Comparison of ENCODE assay signal across 8 cellular contexts in the genomic region with DNA sequence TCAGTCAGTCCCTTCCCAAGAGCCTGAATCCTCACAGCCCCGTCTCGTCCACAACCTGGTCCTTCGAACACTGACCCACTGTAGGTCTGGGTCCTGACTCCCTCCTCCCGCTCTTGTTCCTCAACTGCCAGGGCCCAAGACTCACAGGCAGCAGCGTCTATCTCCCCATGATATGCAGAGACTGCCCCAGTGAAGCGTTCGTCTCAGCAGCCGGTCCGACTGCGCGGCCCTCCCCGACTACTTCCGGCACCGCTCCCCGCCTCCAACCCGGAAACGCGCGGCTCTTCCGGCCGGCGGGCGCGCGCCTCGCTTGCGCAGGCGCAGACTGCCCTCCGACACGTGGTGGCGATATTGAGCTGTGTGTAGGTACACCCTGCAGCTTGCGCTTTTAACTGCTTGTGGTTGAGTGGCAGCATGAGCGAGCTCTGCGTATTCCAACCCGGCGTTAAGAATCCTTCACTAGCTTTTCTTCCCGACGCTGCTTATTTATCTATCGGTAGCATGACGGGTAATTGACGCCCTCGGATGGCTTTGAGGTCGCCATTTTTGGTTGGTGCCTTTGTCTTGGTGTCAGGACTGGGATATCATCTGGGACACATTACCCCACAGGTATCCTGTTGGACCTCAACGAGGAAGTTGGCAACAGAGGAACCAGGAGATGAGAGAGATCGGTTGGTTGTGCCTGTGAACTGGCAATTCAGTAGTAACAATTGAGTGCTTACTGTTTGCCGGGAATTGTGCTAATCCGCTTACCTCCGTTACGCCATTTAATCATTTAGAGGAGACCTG. TPM values are rescaled to one million over a fixed set of nuclear protein-coding genes. Genes with fewer than 3 reads are reported as not detected.
DNase-seq lines count a peak whose midpoint lies in the region; ATAC-seq, FAIRE-seq and TF ChIP-seq lines count a peak whose summit lies in the region.

A gene with protein sequence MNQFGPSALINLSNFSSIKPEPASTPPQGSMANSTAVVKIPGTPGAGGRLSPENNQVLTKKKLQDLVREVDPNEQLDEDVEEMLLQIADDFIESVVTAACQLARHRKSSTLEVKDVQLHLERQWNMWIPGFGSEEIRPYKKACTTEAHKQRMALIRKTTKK (minus strand): TSS at position 221 of the 789 bp plus-strand sequence. CDS start 20,986 bp downstream, outside the sequence.

- H3K27me3 ChIP-seq in pancreas, result no peaks in the 10 kb centered on the region
- no peaks in the 10 kb centered on the region for H3K27me3 ChIP-seq in tibial artery

- peak in 1 of 4 donors; percentile 18 for TF ChIP-seq CTCF in pancreas (IDR thresholded peaks at IDR 0.05)
- peak; percentile 38 to 41 for TF ChIP-seq CTCF in tibial artery (IDR thresholded peaks at IDR 0.05)

- H3K4me1 ChIP-seq in pancreas (peaks cover 3 to 33% (median 5%) of the 10 kb centered on the region in 3 donors), tibial artery (peaks cover 0 to 36% (median 26%) of the 10 kb centered on the region in 4 donors)

- H3K4me3 ChIP-seq in pancreas (peak within 1 kb of the TSS; percentile 51 to 67 (median 54)), tibial artery (peak within 1 kb of the TSS; percentile 67 to 74)

- peak; percentile 76 for ATAC-seq in HG02610 (IDR thresholded peaks at IDR 0.05; ENCODE audit: unreplicated experiment)
- ATAC-seq in pancreas, result peak; percentile 92 to 97 (median 94)

- no peaks in the 10 kb centered on the region for H3K9me3 ChIP-seq in pancreas
- H3K9me3 ChIP-seq in tibial artery, result no peaks in the 10 kb centered on the region

- H3K27ac ChIP-seq in pancreas (peak within 1 kb of the TSS; percentile 86 to 92 (median 88)), tibial artery (peak within 1 kb of the TSS; percentile 79 to 89)

- intact Hi-C loops in head of caudate nucleus (cut with DNase I), result loop anchor here (1.0 to 2.0 kb wide), 2 partner anchors 26 to 94 kb away; partner anchors contain the start of gene YTHDF2
- intact Hi-C loops in pancreas (cut with DNase I), result no loop called here
- intact Hi-C loops in tibial artery (cut with DNase I; ENCODE audit: low total_unique reads), result loop anchor here (10.0 kb wide), 1 partner anchor 232 kb away; no protein-coding TSS in a partner anchor

- TF ChIP-seq POLR2A in GM10847 (IDR thresholded peaks at IDR 0.05; ENCODE audit: extremely low read depth, insufficient read length), result peak; percentile 99

- no peaks in the 10 kb centered on the region for H3K27me3 Mint-ChIP-seq in activated naive CD8-positive, alpha-beta T cell

- H3K36me3 ChIP-seq in pancreas (no peaks in the 10 kb centered on the region), tibial artery (no peaks in the 10 kb centered on the region)

- FAIRE-seq in pancreas (lab: Jason Lieb, UNC), result no peak

- peaks cover 59% of the 10 kb centered on the region for H3K4me1 Mint-ChIP-seq in activated naive CD8-positive, alpha-beta T cell (ENCODE audit: low read depth)

- H3K9me3 Mint-ChIP-seq in activated naive CD8-positive, alpha-beta T cell (ENCODE audit: low read depth), result no peaks in the 10 kb centered on the region

- WGBS in pancreas, 2 donors, result 0 to 1% methylated on average over 49 of the region's 49 CpGs

- H3K36me3 Mint-ChIP-seq in activated naive CD8-positive, alpha-beta T cell, result peaks cover 2% of the 10 kb centered on the region

- peak within 1 kb of the TSS; percentile 100 for H3K27ac Mint-ChIP-seq in activated naive CD8-positive, alpha-beta T cell

- peak; percentile 98 for DNase-seq in NCI-H1092 treated with DMSO at 0.1 percent for 48 hours (lab: John Stamatoyannopoulos, UW)
- peak; percentile 92 for DNase-seq in SKM-1 (lab: John Stamatoyannopoulos, UW; ENCODE audit: unreplicated experiment)
- peak; percentile 80 to 95 (median 90) for DNase-seq in head of caudate nucleus
- DNase-seq in pancreas, result peak; percentile 91 to 97 (median 94)
- DNase-seq in tibial artery, result peak; percentile 91 to 95

- peak within 1 kb of the TSS; percentile 100 for H3K4me3 Mint-ChIP-seq in activated naive CD8-positive, alpha-beta T cell

RNA-seq across cellular contexts. Expression of the gene that starts here (rescaled TPM):
- total RNA-seq in pancreas, result 10 to 100 TPM in 3 of 6 donors, 1 to 10 TPM in 3; 7.5 to 13.2 (median 9.7) TPM
- polyA plus RNA-seq in pancreas, result 10 to 100 TPM; 10.7 to 12.7 TPM

Comparison
In these comparisons a context has a peak if more than half of its experiments do, and no peak if none do; other contexts are left out.
1. Peak in every context shown above with its lines: DNase-seq, ATAC-seq, H3K4me3 ChIP-seq and H3K27ac ChIP-seq.
2. intact Hi-C loops: an anchor here in head of caudate nucleus (1.0 to 2.0 kb wide) and tibial artery (10.0 kb wide); none called in pancreas.